ENCODE assay signal across 1 cellular context in genomic region chr10:35126530-35127288, GRCh38.
TF ChIP-seq lines count a peak whose summit lies in the region.

Gene CREM (plus strand): TSS chr10:35126846. CDS start chr10:35137836, 10,990 bp downstream.

TF ChIP-seq in HepG2, 621 proteins besides CTCF, POLR2A, EP300 and RAD21 (continued from another document and continues in another):
- TF ChIP-seq ZNF513 (CRISPR knock-in tag; conservative IDR thresholded peaks at IDR 0.05) (no peak), SSRP1 (CRISPR knock-in tag; IDR thresholded peaks at IDR 0.05) (no peak), EHMT2 (IDR thresholded peaks at IDR 0.05; ENCODE audit: borderline replicate concordance, low read depth, low read length) (no peak), ZHX1 (CRISPR knock-in tag; IDR thresholded peaks at IDR 0.05; ENCODE audit: low read depth) (peak; percentile 98), BCL6 (CRISPR knock-in tag; IDR thresholded peaks at IDR 0.05) (peak; percentile 53; the same call in 1 of the 2 replicates), ZBTB4 (CRISPR knock-in tag; IDR thresholded peaks at IDR 0.05; ENCODE audit: borderline replicate concordance) (no peak), MYNN (CRISPR knock-in tag; IDR thresholded peaks at IDR 0.05; ENCODE audit: low read depth) (0 out of 2 replicates have a peak, but pooled peaks have one; percentile 35), ZNF281 (CRISPR knock-in tag; IDR thresholded peaks at IDR 0.05; ENCODE audit: borderline replicate concordance) (peak; percentile 93), CBX1 (IDR thresholded peaks at IDR 0.05; ENCODE audit: low read depth) (peak; percentile 9), TAF1 (CRISPR knock-in tag; IDR thresholded peaks at IDR 0.05) (peak; percentile 72), PLRG1 (conservative IDR thresholded peaks at IDR 0.05) (no peak), ZNF276 (CRISPR knock-in tag; IDR thresholded peaks at IDR 0.05; ENCODE audit: low read depth) (0 out of 2 replicates have a peak, but pooled peaks have one; percentile 28), MXD3 (CRISPR knock-in tag; IDR thresholded peaks at IDR 0.05) (peak; percentile 37), E2F5 (CRISPR knock-in tag; conservative IDR thresholded peaks at IDR 0.05) (no peak), ZBTB26 (CRISPR knock-in tag; IDR thresholded peaks at IDR 0.05; ENCODE audit: borderline replicate concordance) (peak; percentile 28; the same call in 1 of the 2 replicates), ETS1 (CRISPR knock-in tag; IDR thresholded peaks at IDR 0.05) (0 out of 2 replicates have a peak, but pooled peaks have one; percentile 63), HNF1B (CRISPR knock-in tag; IDR thresholded peaks at IDR 0.05) (peak; percentile 75), ZFP62 (CRISPR knock-in tag; IDR thresholded peaks at IDR 0.05) (no peak), ZNF124 (CRISPR knock-in tag; IDR thresholded peaks at IDR 0.05) (0 out of 2 replicates have a peak, but pooled peaks have one; percentile 36), ZSCAN9 (CRISPR knock-in tag; IDR thresholded peaks at IDR 0.05; ENCODE audit: borderline replicate concordance) (0 out of 2 replicates have a peak, but pooled peaks have one; percentile 15), ZNF768 (CRISPR knock-in tag; IDR thresholded peaks at IDR 0.05) (peak; percentile 47; the same call in 1 of the 2 replicates), ZNF101 (CRISPR knock-in tag; IDR thresholded peaks at IDR 0.05; ENCODE audit: borderline replicate concordance, low read depth) (no peak; the same call in 1 of the 2 replicates), ZMAT3 (CRISPR knock-in tag; conservative IDR thresholded peaks at IDR 0.05) (peak; percentile 38; the same call in 1 of the 2 replicates), TIGD3 (CRISPR knock-in tag; IDR thresholded peaks at IDR 0.05; ENCODE audit: borderline replicate concordance) (no peak), SOX13 (IDR thresholded peaks at IDR 0.05) (no peak; the same call in 1 of the 2 replicates), SOX13 (CRISPR knock-in tag; conservative IDR thresholded peaks at IDR 0.05 in 1 of 2, IDR thresholded peaks at IDR 0.05 in 1 of 2) (peak in 1 of 2 experiments; percentile 34; a peak in 1 of 4 replicates), ZNF30 (CRISPR knock-in tag; IDR thresholded peaks at IDR 0.05) (no peak), MZF1 (CRISPR knock-in tag; IDR thresholded peaks at IDR 0.05; ENCODE audit: borderline replicate concordance) (no peak), ZNF256 (CRISPR knock-in tag; conservative IDR thresholded peaks at IDR 0.05) (no peak), FOXJ3 (CRISPR knock-in tag; IDR thresholded peaks at IDR 0.05; ENCODE audit: borderline replicate concordance) (no peak), ZNF430 (CRISPR knock-in tag; IDR thresholded peaks at IDR 0.05) (peak; percentile 75), IRF2 (CRISPR knock-in tag; IDR thresholded peaks at IDR 0.05) (peak; percentile 67; the same call in 1 of the 2 replicates), TMF1 (CRISPR knock-in tag; IDR thresholded peaks at IDR 0.05; ENCODE audit: low read depth) (no peak), ZNF496 (CRISPR knock-in tag; IDR thresholded peaks at IDR 0.05; ENCODE audit: insufficient replicate concordance) (no peak), GLI4 (CRISPR knock-in tag; IDR thresholded peaks at IDR 0.05; ENCODE audit: borderline replicate concordance) (no peak), MAFK (conservative IDR thresholded peaks at IDR 0.05 in 1 of 2, IDR thresholded peaks at IDR 0.05 in 1 of 2; ENCODE audit: low read length in 2 of 2) (no peak), MEF2D (CRISPR knock-in tag; IDR thresholded peaks at IDR 0.05) (no peak), ZNF740 (CRISPR knock-in tag; IDR thresholded peaks at IDR 0.05) (no peak; the same call in 1 of the 2 replicates), ZMYM3 (CRISPR knock-in tag; IDR thresholded peaks at IDR 0.05) (peak; percentile 68; the same call in 1 of the 2 replicates), ARID2 (CRISPR knock-in tag; IDR thresholded peaks at IDR 0.05; ENCODE audit: borderline replicate concordance) (no peak)
